14 cellular contexts compared by ENCODE assay signal in genomic region chr15:70217246-70218160, GRCh38.
A peak's percentile ranks its signal among the peaks of the same experiment; 100 is the strongest.
DNase-seq lines count a peak whose midpoint lies in the region; ATAC-seq and TF ChIP-seq lines count a peak whose summit lies in the region.
"Had no signal": no experiment of that assay in that cellular context is flagged by ENCODE, and none has a peak within 500 bp of the region (broad histone marks: within the 10 kb centered on the region; RNA-seq: fewer than 3 reads in every experiment).

No MANE protein-coding gene starts in this region.

- H3K79me1 ChIP-seq in mesenchymal stem cell (replicated peaks; ENCODE audit: low read length, poor library complexity, severe bottlenecking): no peaks in the 10 kb centered on the region

- H2BK5ac ChIP-seq in mesenchymal stem cell (ENCODE audit: low read depth, low read length, poor library complexity, severe bottlenecking): no peak overlapping the region

- no peak overlapping the region for H3K4ac ChIP-seq in mesenchymal stem cell (ENCODE audit: low read depth in 1 of 2, low read length in 2 of 2)

- H3K36me3 ChIP-seq in RWPE2 (ENCODE audit: low read depth) (no peaks in the 10 kb centered on the region), mesenchymal stem cell (ENCODE audit: control insufficient read depth in 1 of 2, insufficient read depth in 2 of 2, low read depth in 1 of 2, low read length in 2 of 2) (no peaks in the 10 kb centered on the region)
- H3K36me3 ChIP-seq: HAP-1 had no signal

- no peak overlapping the region for H2BK15ac ChIP-seq in mesenchymal stem cell (ENCODE audit: low read depth, poor library complexity, severe bottlenecking)

- H2AFZ ChIP-seq in mesenchymal stem cell (ENCODE audit: low read depth, low read length): no peak overlapping the region

- no peak overlapping the region for H2BK12ac ChIP-seq in mesenchymal stem cell (ENCODE audit: low read length in 2 of 2)

- no peaks in the 10 kb centered on the region for H3K9me3 ChIP-seq in RWPE2 (ENCODE audit: severe bottlenecking)
- no peaks in the 10 kb centered on the region for H3K9me3 ChIP-seq in mesenchymal stem cell (ENCODE audit: control insufficient read depth, low read length)
- H3K9me3 ChIP-seq: HAP-1 had no signal

- H3K23ac ChIP-seq in mesenchymal stem cell (ENCODE audit: low read length in 2 of 2): no peak overlapping the region

- H3K4me1 ChIP-seq in RWPE2 (ENCODE audit: insufficient read depth, poor library complexity, severe bottlenecking) (no peaks in the 10 kb centered on the region), mesenchymal stem cell (ENCODE audit: control insufficient read depth, insufficient read depth, low read depth, low read length) (no peaks in the 10 kb centered on the region)
- H3K4me1 ChIP-seq: HAP-1 had no signal

- no peak overlapping the region for H3K9ac ChIP-seq in mesenchymal stem cell (ENCODE audit: low read length)

- no peak overlapping the region for H3K4me3 ChIP-seq in RWPE2 (ENCODE audit: severe bottlenecking)
- no peak overlapping the region for H3K4me3 ChIP-seq in mesenchymal stem cell (ENCODE audit: insufficient read depth in 1 of 2, low read depth in 1 of 2, low read length in 2 of 2)
- H3K4me3 ChIP-seq: HAP-1 had no signal

- 85% methylated on average over 4 of the region's 7 CpGs for WGBS in mesenchymal stem cell

- no peak overlapping the region for H4K8ac ChIP-seq in mesenchymal stem cell (ENCODE audit: low read length)

- no peak for TF ChIP-seq CTCF in RWPE2 (IDR thresholded peaks at IDR 0.05; ENCODE audit: poor library complexity, severe bottlenecking)

- no peak overlapping the region for H3K14ac ChIP-seq in mesenchymal stem cell (ENCODE audit: low read length in 2 of 2)

- no peak overlapping the region for H4K91ac ChIP-seq in mesenchymal stem cell (ENCODE audit: low read length)

- H3K27ac ChIP-seq in RWPE2 (ENCODE audit: poor library complexity, severe bottlenecking) (no peak overlapping the region), mesenchymal stem cell (ENCODE audit: low read length, poor library complexity, severe bottlenecking) (no peak overlapping the region)

- H3K4me2 ChIP-seq in mesenchymal stem cell (ENCODE audit: low read length, poor library complexity, severe bottlenecking): no peak overlapping the region

- peak; percentile 36 for DNase-seq in NCI-H2107 treated with DMSO at 0.1 percent for 48 hours (lab: John Stamatoyannopoulos, UW; ENCODE audit: unreplicated experiment)
- no peak for DNase-seq in NCI-H2107 (lab: John Stamatoyannopoulos, UW)
- DNase-seq in NCI-H1436 (lab: John Stamatoyannopoulos, UW): peak; percentile 55
- peak; percentile 46 for DNase-seq in RWPE2 (ENCODE audit: low spot score)
- DNase-seq in retina: peak; percentile 49
- no peak for DNase-seq in NCI-H774 (lab: John Stamatoyannopoulos, UW)
- DNase-seq in NCI-H187 treated with DMSO at 0.1 percent for 48 hours (lab: John Stamatoyannopoulos, UW): no peak
- no peak for DNase-seq in mesenchymal stem cell
- DNase-seq: Calu3; CD4-positive, CD25-positive, alpha-beta regulatory T cell; IMR-90; NCI-H1694; PC-3 had no signal

- no peak for ATAC-seq in RWPE2 (ENCODE audit: low read depth)
- ATAC-seq: PC-3 had no signal

- H2AK5ac ChIP-seq in mesenchymal stem cell (ENCODE audit: low read length, severe bottlenecking): no peak overlapping the region

- H3K27me3 ChIP-seq in RWPE2 (ENCODE audit: insufficient read depth, poor library complexity, severe bottlenecking) (no peaks in the 10 kb centered on the region), mesenchymal stem cell (ENCODE audit: control insufficient read depth in 1 of 2, insufficient read depth in 1 of 2, low read length in 2 of 2) (peaks cover 40 to 51% of the 10 kb centered on the region in 2 experiments)

- H2BK120ac ChIP-seq in mesenchymal stem cell (ENCODE audit: low read depth, low read length): no peak overlapping the region

- no peak overlapping the region for H3K18ac ChIP-seq in mesenchymal stem cell (ENCODE audit: low read depth in 1 of 2, low read length in 2 of 2)

Comparison
In these comparisons a context has a peak if more than half of its experiments do, and no peak if none do; other contexts are left out.
1. DNase-seq: peak in NCI-H2107 treated with DMSO at 0.1 percent for 48 hours (single experiment), NCI-H1436 (single experiment), RWPE2 (single experiment) and retina (single experiment); none in NCI-H2107 (single experiment), NCI-H774 (single experiment), NCI-H187 treated with DMSO at 0.1 percent for 48 hours (single experiment) and mesenchymal stem cell (single experiment).